12 cellular contexts compared by ENCODE assay signal in the genomic region with DNA sequence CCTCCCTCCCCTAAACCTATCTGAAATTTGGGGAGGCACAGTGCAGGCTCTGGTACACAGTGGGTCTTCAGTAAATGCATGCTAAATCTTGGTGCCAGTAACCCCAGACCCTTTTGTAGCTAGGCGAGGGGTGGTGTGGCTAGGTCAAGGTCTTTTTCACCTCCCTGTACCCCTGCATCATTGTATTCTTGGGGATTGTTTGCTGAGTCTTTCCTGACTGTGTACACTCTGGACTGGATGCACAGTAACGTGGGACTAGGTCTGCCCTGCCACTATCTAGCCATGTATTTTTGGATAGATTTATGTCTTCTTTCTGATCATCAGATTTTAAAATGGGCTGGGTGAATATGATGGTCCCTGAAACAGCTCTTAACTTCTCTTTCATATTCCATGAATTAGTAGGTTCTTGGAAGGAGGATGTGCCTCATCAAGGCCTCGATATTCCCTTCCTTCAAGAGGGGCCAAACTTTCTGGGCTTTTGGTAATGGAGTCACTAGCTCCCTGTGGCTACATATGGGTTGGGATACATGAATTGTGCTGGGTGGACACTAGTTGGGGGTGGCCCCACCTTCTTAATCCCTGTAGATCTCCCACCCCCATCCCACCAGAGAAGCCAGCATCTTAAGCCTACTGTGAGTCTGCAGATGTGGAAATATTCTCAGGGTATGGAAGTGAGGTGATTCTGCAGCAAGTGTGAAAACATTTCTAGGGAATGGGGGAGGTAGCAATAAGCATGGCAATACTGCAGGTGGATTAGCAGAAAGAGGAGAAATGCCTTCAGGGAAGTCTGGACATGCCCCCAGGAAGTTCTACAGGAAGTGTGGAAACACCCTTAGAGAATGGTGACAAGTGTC. TPM values are rescaled to one million over a fixed set of nuclear protein-coding genes. Genes with fewer than 3 reads are reported as not detected.
DNase-seq lines count a peak whose midpoint lies in the region; ATAC-seq and TF ChIP-seq lines count a peak whose summit lies in the region.
"Had no signal": no experiment of that assay in that cellular context is flagged by ENCODE, and none has a peak within 500 bp of the region (broad histone marks: within the 10 kb centered on the region; RNA-seq: fewer than 3 reads in every experiment).

No MANE protein-coding gene starts in this region.

- ATAC-seq in T-helper 17 cell: no peak
- ATAC-seq: activated CD4-positive, alpha-beta T cell treated with anti-CD3 and anti-CD28 coated beads for 36 hours had no signal

- H3K27ac Mint-ChIP-seq in T-helper 17 cell: peak overlapping the region; percentile 96
- no peak overlapping the region for H3K27ac Mint-ChIP-seq in activated T-cell treated with anti-CD3 and anti-CD28 coated beads, Interleukin-2, amount 50 U/mL, for 24 hours
- H3K27ac Mint-ChIP-seq: activated CD4-positive, alpha-beta T cell treated with anti-CD3 and anti-CD28 coated beads for 36 hours; activated naive CD8-positive, alpha-beta T cell treated with anti-CD3 and anti-CD28 coated beads, Interleukin-2, amount 10 ng/mL, durations not matched to agents 7 days and 5 days had no signal

- no peak overlapping the region for H3K9ac ChIP-seq in rectal smooth muscle tissue (ENCODE audit: low read length)

- H3K9me2 ChIP-seq in hepatocyte (replicated peaks; ENCODE audit: insufficient read depth): no peaks in the 10 kb centered on the region

- peaks cover 2% of the 10 kb centered on the region for H3K36me3 Mint-ChIP-seq in T-helper 17 cell (ENCODE audit: low read depth)
- peaks cover 5% of the 10 kb centered on the region for H3K36me3 Mint-ChIP-seq in activated T-cell treated with anti-CD3 and anti-CD28 coated beads, Interleukin-2, amount 50 U/mL, for 24 hours (ENCODE audit: low read depth)
- H3K36me3 Mint-ChIP-seq: activated naive CD8-positive, alpha-beta T cell treated with anti-CD3 and anti-CD28 coated beads, Interleukin-2, amount 10 ng/mL, durations not matched to agents 7 days and 5 days had no signal

- H3K79me2 ChIP-seq in hepatocyte: no peaks in the 10 kb centered on the region

- H3K4me2 ChIP-seq in hepatocyte: peak overlapping the region; percentile 50

- H3K27ac ChIP-seq in C4-2B (peak overlapping the region; percentile 97), hepatocyte (no peak overlapping the region), rectal smooth muscle tissue (ENCODE audit: low read depth, low read length) (peak overlapping the region; percentile 100)

- DNase-seq in T-helper 17 cell (no peak), hepatocyte (ENCODE audit: low spot score) (no peak), ACHN (no peak), globus pallidus (ENCODE audit: low spot score) (no peak), putamen (ENCODE audit: low spot score) (no peak)
- no peak for DNase-seq in activated T-cell treated with anti-CD3 and anti-CD28 coated beads, Interleukin-2, amount 50 U/mL, for 24 hours
- DNase-seq: activated naive CD8-positive, alpha-beta T cell treated with anti-CD3 and anti-CD28 coated beads, Interleukin-2, amount 10 ng/mL, durations not matched to agents 7 days and 5 days; COR-L47; NCI-H1930 had no signal

- H3K9me3 ChIP-seq in T-helper 17 cell (ENCODE audit: control insufficient read depth, low read length, poor library complexity, severe bottlenecking): no peaks in the 10 kb centered on the region
- no peaks in the 10 kb centered on the region for H3K9me3 ChIP-seq in hepatocyte (ENCODE audit: low read depth)

- H3K9me3 Mint-ChIP-seq in activated T-cell treated with anti-CD3 and anti-CD28 coated beads, Interleukin-2, amount 50 U/mL, for 24 hours: no peaks in the 10 kb centered on the region
- H3K9me3 Mint-ChIP-seq: activated naive CD8-positive, alpha-beta T cell treated with anti-CD3 and anti-CD28 coated beads, Interleukin-2, amount 10 ng/mL, durations not matched to agents 7 days and 5 days had no signal

- H3K4me3 Mint-ChIP-seq in T-helper 17 cell: peak overlapping the region; percentile 49
- no peak overlapping the region for H3K4me3 Mint-ChIP-seq in activated T-cell treated with anti-CD3 and anti-CD28 coated beads, Interleukin-2, amount 50 U/mL, for 24 hours

- in situ Hi-C loops in ACHN (cut with HindIII; ENCODE audit: low pct_ligation_motif_present, low pct_unique_long_range_greater_than_20kb, low sequenced_read_pairs): no loop called here

- H3K36me3 ChIP-seq in hepatocyte (replicated peaks; ENCODE audit: insufficient read depth, low read depth) (no peaks in the 10 kb centered on the region), rectal smooth muscle tissue (ENCODE audit: control insufficient read depth, insufficient read depth, low read length) (peaks cover 4% of the 10 kb centered on the region)

- no peak for TF ChIP-seq CTCF in C4-2B (conservative IDR thresholded peaks at IDR 0.05)
- TF ChIP-seq CTCF in hepatocyte (IDR thresholded peaks at IDR 0.05; ENCODE audit: poor library complexity): no peak

- WGBS in hepatocyte (ENCODE audit: low lambda C conversion rate, missing lambda C conversion rate): 90% methylated on average over 3 of the region's 3 CpGs

- H3K4me1 Mint-ChIP-seq in T-helper 17 cell: peaks cover 35% of the 10 kb centered on the region
- peaks cover 35% of the 10 kb centered on the region for H3K4me1 Mint-ChIP-seq in activated T-cell treated with anti-CD3 and anti-CD28 coated beads, Interleukin-2, amount 50 U/mL, for 24 hours (ENCODE audit: low read depth)

- peaks cover 8% of the 10 kb centered on the region for H4K20me1 ChIP-seq in hepatocyte (ENCODE audit: insufficient read depth, poor library complexity, severe bottlenecking)

- peaks cover 14% of the 10 kb centered on the region for H3K4me1 ChIP-seq in hepatocyte (ENCODE audit: insufficient read depth)
- peaks cover 17% of the 10 kb centered on the region for H3K4me1 ChIP-seq in rectal smooth muscle tissue (ENCODE audit: control insufficient read depth, insufficient read depth, low read length)

- peaks cover 15% of the 10 kb centered on the region for H3K27me3 Mint-ChIP-seq in T-helper 17 cell
- peaks cover 14% of the 10 kb centered on the region for H3K27me3 Mint-ChIP-seq in activated T-cell treated with anti-CD3 and anti-CD28 coated beads, Interleukin-2, amount 50 U/mL, for 24 hours

- H3K4me3 ChIP-seq in hepatocyte: no peak overlapping the region
- H3K4me3 ChIP-seq in rectal smooth muscle tissue (ENCODE audit: low read length): no peak overlapping the region

- no peak overlapping the region for H2AFZ ChIP-seq in hepatocyte

- H3K27me3 ChIP-seq in hepatocyte: no peaks in the 10 kb centered on the region
- H3K27me3 ChIP-seq in rectal smooth muscle tissue (ENCODE audit: control insufficient read depth, insufficient read depth, low read length): no peaks in the 10 kb centered on the region

RNA-seq across cellular contexts. Expression of a gene that starts 2.1 kb away (rescaled TPM):
- total RNA-seq in T-helper 17 cell: 10 to 100 TPM; 62.0 to 62.4 TPM
- 4.9 and 8.6 TPM in 2 replicates for total RNA-seq in hepatocyte
- polyA plus RNA-seq in hepatocyte: 8.4 and 10.6 TPM in 2 replicates

RNA-seq across cellular contexts. Expression of a gene that starts 29.4 kb away (rescaled TPM):
- total RNA-seq in T-helper 17 cell (10 to 100 TPM in 1 of 2 donors, 1 to 10 TPM in 1; 8.4 to 10.2 TPM), hepatocyte (19.3 and 26.1 TPM in 2 replicates)
- polyA plus RNA-seq in hepatocyte: 31.5 and 32.7 TPM in 2 replicates
